ENCODE assay signal across 16 cellular contexts in genomic region chr3:107790612-107791011, GRCh38.
DNase-seq lines count a peak whose midpoint lies in the region; ATAC-seq and TF ChIP-seq lines count a peak whose summit lies in the region.
"Had no signal": no experiment of that assay in that cellular context is flagged by ENCODE, and none has a peak within 500 bp of the region (broad histone marks: within the 10 kb centered on the region; RNA-seq: fewer than 3 reads in every experiment).

No MANE protein-coding gene starts in this region.

- TF ChIP-seq CTCF in GM12864 (IDR thresholded peaks at IDR 0.05; ENCODE audit: low read depth, low read length, missing control alignments) = no peak
- TF ChIP-seq CTCF in HEK293 (tag by site-specific recombination; IDR thresholded peaks at IDR 0.05) = no peak
- no peak for TF ChIP-seq CTCF in brain microvascular endothelial cell (IDR thresholded peaks at IDR 0.05; ENCODE audit: low read depth, low read length, missing control alignments)

- H3K4me3 ChIP-seq in GM12864 (ENCODE audit: low read depth, low read length) (no peak overlapping the region), HEK293 (ENCODE audit: low read depth, low read length) (no peak overlapping the region), brain microvascular endothelial cell (ENCODE audit: low read depth, low read length) (no peak overlapping the region)
- H3K4me3 ChIP-seq: GM23338 had no signal

- no peak for ATAC-seq in T-helper 17 cell
- ATAC-seq in stimulated activated memory B cell treated with anti-CD40 and anti-IgM and Interleukin-4, amounts not matched to agents 10 μg/mL and 1 μg/mL and 100 μg/mL, for 72 hours = no peak
- ATAC-seq: GM23338 had no signal

- no peaks in the 10 kb centered on the region for H3K4me1 ChIP-seq in HEK293 (ENCODE audit: control insufficient read depth, insufficient read depth, low read length)
- H3K4me1 ChIP-seq: BE2C, Caco-2 had no signal

- H3K27ac ChIP-seq in HEK293 (ENCODE audit: extremely low read depth, low read depth, low read length) = no peak overlapping the region
- no peak overlapping the region for H3K27ac ChIP-seq in brain microvascular endothelial cell
- H3K27ac ChIP-seq: HL-60 had no signal

- no peak overlapping the region for H3K4me3 Mint-ChIP-seq in T-helper 17 cell
- H3K4me3 Mint-ChIP-seq in stimulated activated memory B cell treated with anti-CD40 and anti-IgM and Interleukin-4, amounts not matched to agents 10 μg/mL and 1 μg/mL and 100 μg/mL, for 72 hours = no peak overlapping the region
- H3K4me3 Mint-ChIP-seq: CD4-positive, CD25-positive, alpha-beta regulatory T cell; GM23338; HFFc6 had no signal

- no peaks in the 10 kb centered on the region for H3K27me3 ChIP-seq in brain microvascular endothelial cell (replicated peaks)
- H3K27me3 ChIP-seq: BE2C had no signal

- peak; percentile 47 for DNase-seq in GM12864 (ENCODE audit: low read depth)
- DNase-seq in T-helper 17 cell = no peak
- DNase-seq in activated effector memory CD4-positive, alpha-beta T cell treated with anti-CD3 and anti-CD28 coated beads, Interleukin-2, amount 50 U/mL, for 16 hours = no peak
- DNase-seq in activated CD4-positive, alpha-beta T cell treated with anti-CD3 and anti-CD28 coated beads, Interleukin-2, amount 50 U/mL, for 4 hours = no peak
- DNase-seq in brain microvascular endothelial cell = no peak
- DNase-seq: ACHN; BE2C; C1 segment of cervical spinal cord; Caco-2; CD4-positive, CD25-positive, alpha-beta regulatory T cell; HCEC 1CT; HFFc6 had no signal

- peaks cover 0 to 33% of the 10 kb centered on the region in 2 experiments; a peak in 1 of 3 replicates for H3K36me3 ChIP-seq in HEK293 (ENCODE audit: control insufficient read depth in 2 of 2, insufficient read depth in 1 of 2, low read length in 2 of 2)
- no peaks in the 10 kb centered on the region for H3K36me3 ChIP-seq in brain microvascular endothelial cell (replicated peaks)

- H3K27ac Mint-ChIP-seq in T-helper 17 cell = peak overlapping the region; percentile 54
- H3K27ac Mint-ChIP-seq in stimulated activated memory B cell treated with anti-CD40 and anti-IgM and Interleukin-4, amounts not matched to agents 10 μg/mL and 1 μg/mL and 100 μg/mL, for 72 hours = peak overlapping the region; percentile 23
- H3K27ac Mint-ChIP-seq: CD4-positive, CD25-positive, alpha-beta regulatory T cell; GM23338; HFFc6 had no signal

- no peaks in the 10 kb centered on the region for H3K9me3 Mint-ChIP-seq in stimulated activated memory B cell treated with anti-CD40 and anti-IgM and Interleukin-4, amounts not matched to agents 10 μg/mL and 1 μg/mL and 100 μg/mL, for 72 hours
- H3K9me3 Mint-ChIP-seq: CD4-positive, CD25-positive, alpha-beta regulatory T cell; GM23338; HFFc6 had no signal

- CTCF ChIA-PET in HEK293 (lab: Yijun Ruan, JAX) = interaction anchor here (1.2 kb wide), 1 partner anchor 10 kb away, joined by 3 read pairs; no protein-coding TSS in a partner anchor

- peaks cover 11% of the 10 kb centered on the region for H3K36me3 Mint-ChIP-seq in T-helper 17 cell (ENCODE audit: low read depth)
- H3K36me3 Mint-ChIP-seq in stimulated activated memory B cell treated with anti-CD40 and anti-IgM and Interleukin-4, amounts not matched to agents 10 μg/mL and 1 μg/mL and 100 μg/mL, for 72 hours = peaks cover 67% of the 10 kb centered on the region

- H3K4me1 Mint-ChIP-seq in T-helper 17 cell = peaks cover 4% of the 10 kb centered on the region
- H3K4me1 Mint-ChIP-seq in stimulated activated memory B cell treated with anti-CD40 and anti-IgM and Interleukin-4, amounts not matched to agents 10 μg/mL and 1 μg/mL and 100 μg/mL, for 72 hours = peaks cover 15% of the 10 kb centered on the region
- H3K4me1 Mint-ChIP-seq: GM23338 had no signal

- H3K27me3 Mint-ChIP-seq in T-helper 17 cell = no peaks in the 10 kb centered on the region
- H3K27me3 Mint-ChIP-seq in stimulated activated memory B cell treated with anti-CD40 and anti-IgM and Interleukin-4, amounts not matched to agents 10 μg/mL and 1 μg/mL and 100 μg/mL, for 72 hours = no peaks in the 10 kb centered on the region
- H3K27me3 Mint-ChIP-seq: CD4-positive, CD25-positive, alpha-beta regulatory T cell had no signal

- H3K9me3 ChIP-seq in HEK293 (ENCODE audit: control insufficient read depth, insufficient read depth, low read depth, low read length) (no peaks in the 10 kb centered on the region), T-helper 17 cell (ENCODE audit: control insufficient read depth, low read length, poor library complexity, severe bottlenecking) (no peaks in the 10 kb centered on the region)
- H3K9me3 ChIP-seq: BE2C, Caco-2 had no signal

- in situ Hi-C loops in brain microvascular endothelial cell (cut with HindIII; ENCODE audit: low pct_ligation_motif_present, low sequenced_read_pairs) = no loop called here

- POLR2A ChIA-PET in HEK293 (lab: Yijun Ruan, JAX) = no interaction called here

TF ChIP-seq in HEK293, 187 proteins besides CTCF, POLR2A, EP300 and RAD21:
- peak; percentile 73; the same call in 1 of the 2 replicates for TF ChIP-seq ZNF133 (tag by site-specific recombination; IDR thresholded peaks at IDR 0.05)
- TF ChIP-seq ZNF19 (tag by site-specific recombination; IDR thresholded peaks at IDR 0.05; ENCODE audit: low read depth) = no peak
